ENCODE assay signal across 8 cellular contexts in genomic region chr4:70704333-70705145, GRCh38. TPM values are rescaled to one million over a fixed set of nuclear protein-coding genes. Genes with fewer than 3 reads are reported as not detected.
A peak's percentile ranks its signal among the peaks of the same experiment; 100 is the strongest.
DNase-seq lines count a peak whose midpoint lies in the region; ATAC-seq and TF ChIP-seq lines count a peak whose summit lies in the region.

No MANE protein-coding gene starts in this region.

- H3K4me2 ChIP-seq in neural progenitor cell = peak overlapping the region; percentile 88

- DNase-seq in Daoy (ENCODE audit: low read depth) (peak; percentile 77), foreskin keratinocyte (peak in 1 of 2 donors; percentile 66), neural progenitor cell (ENCODE audit: low spot score) (peak; percentile 95), type B pancreatic cell (ENCODE audit: extremely low spot score, unreplicated experiment) (peak; percentile 83)
- peak; percentile 62 for DNase-seq in activated naive CD4-positive, alpha-beta T cell treated with Interleukin-2 at 50 U/mL for 16 hours

- H3K9me3 Mint-ChIP-seq in IgD-negative memory B cell (no peaks in the 10 kb centered on the region), neural progenitor cell (no peaks in the 10 kb centered on the region), type B pancreatic cell (no peaks in the 10 kb centered on the region)

- H3K27me3 ChIP-seq in foreskin keratinocyte (no peaks in the 10 kb centered on the region), neural progenitor cell (no peaks in the 10 kb centered on the region)

- peak overlapping the region; percentile 68 for H3K9ac ChIP-seq in neural progenitor cell

- peak overlapping the region; percentile 93 to 97 (median 96) for H3K4me3 Mint-ChIP-seq in IgD-negative memory B cell
- H3K4me3 Mint-ChIP-seq in neural progenitor cell = peak overlapping the region; percentile 93
- H3K4me3 Mint-ChIP-seq in type B pancreatic cell = peak overlapping the region; percentile 94

- peaks cover 16% of the 10 kb centered on the region for H4K20me1 ChIP-seq in neural progenitor cell (ENCODE audit: low read depth)

- peaks cover 29% of the 10 kb centered on the region for H3K4me1 ChIP-seq in foreskin keratinocyte
- H3K4me1 ChIP-seq in neural progenitor cell = peaks cover 23% of the 10 kb centered on the region

- H3K36me3 Mint-ChIP-seq in IgD-negative memory B cell (no peaks in the 10 kb centered on the region), neural progenitor cell (no peaks in the 10 kb centered on the region), type B pancreatic cell (no peaks in the 10 kb centered on the region)

- H3K27ac Mint-ChIP-seq in IgD-negative memory B cell (peak overlapping the region; percentile 86 to 91 (median 87)), neural progenitor cell (peak overlapping the region; percentile 98), type B pancreatic cell (peak overlapping the region; percentile 95)

- peak overlapping the region; percentile 82 for H3K4me3 ChIP-seq in neural progenitor cell

- peak overlapping the region; percentile 93 for H2AFZ ChIP-seq in neural progenitor cell (replicated peaks)

- peaks cover 36% of the 10 kb centered on the region for H3K79me2 ChIP-seq in neural progenitor cell (ENCODE audit: low read depth)

- H3K27ac ChIP-seq in foreskin keratinocyte (peak overlapping the region; percentile 80), neural progenitor cell (peak overlapping the region; percentile 91)

- ATAC-seq in GM21619 (IDR thresholded peaks at IDR 0.05; ENCODE audit: unreplicated experiment) = peak; percentile 57
- peak; percentile 59 for ATAC-seq in foreskin keratinocyte

- H3K27me3 Mint-ChIP-seq in IgD-negative memory B cell (no peaks in the 10 kb centered on the region), neural progenitor cell (ENCODE audit: insufficient read depth, low read depth) (no peaks in the 10 kb centered on the region), type B pancreatic cell (no peaks in the 10 kb centered on the region)

- TF ChIP-seq CTCF in foreskin keratinocyte (conservative IDR thresholded peaks at IDR 0.05) (peak; percentile 44), neural progenitor cell (IDR thresholded peaks at IDR 0.05) (peak; percentile 57), type B pancreatic cell (conservative IDR thresholded peaks at IDR 0.05) (peak; percentile 47)

- H3K4me1 Mint-ChIP-seq in IgD-negative memory B cell = peaks cover 25 to 31% (median 28%) of the 10 kb centered on the region in 3 donors
- H3K4me1 Mint-ChIP-seq in neural progenitor cell = peaks cover 38% of the 10 kb centered on the region
- peaks cover 14% of the 10 kb centered on the region for H3K4me1 Mint-ChIP-seq in type B pancreatic cell (ENCODE audit: unreplicated experiment)

- peak; percentile 57 for TF ChIP-seq POLR2A in Raji (IDR thresholded peaks at IDR 0.05; ENCODE audit: insufficient read depth, low read depth, low read length)

- H3F3A ChIP-seq in neural progenitor cell (ENCODE audit: low read depth) = peaks cover 37% of the 10 kb centered on the region

- H3K36me3 ChIP-seq in neural progenitor cell = no peaks in the 10 kb centered on the region

- no peaks in the 10 kb centered on the region for H3K9me3 ChIP-seq in neural progenitor cell (ENCODE audit: low read depth)

RNA-seq across cellular contexts. Expression of gene UTP3, which starts 16.2 kb away (rescaled TPM):
- total RNA-seq in Daoy (2014; rRNA removed; shearing (Covaris generic)) = 15.7 and 20.0 TPM in 2 replicates
- polyA plus RNA-seq in IgD-negative memory B cell (15.9 TPM), foreskin keratinocyte (22.3 and 27.5 TPM in 2 replicates)
- total RNA-seq in foreskin keratinocyte (27.2 and 31.4 TPM in 2 replicates), neural progenitor cell (ENCODE audit: low replicate concordance) (19.1 and 19.8 TPM in 2 replicates), type B pancreatic cell (ENCODE audit: low replicate concordance) (26.4 and 29.1 TPM in 2 replicates)

RNA-seq across cellular contexts. Expression of gene RUFY3, which starts 17.2 kb away (rescaled TPM):
- total RNA-seq in Daoy (2014; rRNA removed; shearing (Covaris generic)) = 8.3 and 13.9 TPM in 2 replicates
- polyA plus RNA-seq in IgD-negative memory B cell = 16.8 TPM
- total RNA-seq in foreskin keratinocyte = 17.0 and 19.3 TPM in 2 replicates
- polyA plus RNA-seq in foreskin keratinocyte = 6.9 and 7.3 TPM in 2 replicates
- 63.2 and 80.9 TPM in 2 replicates for total RNA-seq in neural progenitor cell (ENCODE audit: low replicate concordance)
- 38.3 and 74.9 TPM in 2 replicates for total RNA-seq in type B pancreatic cell (ENCODE audit: low replicate concordance)

RNA-seq across cellular contexts. Expression of gene JCHAIN, which starts 38.2 kb away (rescaled TPM):
- not detected in 2 replicates for total RNA-seq in Daoy (2014; rRNA removed; shearing (Covaris generic))
- polyA plus RNA-seq in IgD-negative memory B cell (1,651 TPM), foreskin keratinocyte (not detected in 2 replicates)
- total RNA-seq in foreskin keratinocyte (not detected in 2 replicates), neural progenitor cell (ENCODE audit: low replicate concordance) (0.09 TPM in 1 of 2 replicates, not detected in the other), type B pancreatic cell (ENCODE audit: low replicate concordance) (not detected in 2 replicates)
